Comparison of ENCODE assay signal across 8 cellular contexts in the genomic region with DNA sequence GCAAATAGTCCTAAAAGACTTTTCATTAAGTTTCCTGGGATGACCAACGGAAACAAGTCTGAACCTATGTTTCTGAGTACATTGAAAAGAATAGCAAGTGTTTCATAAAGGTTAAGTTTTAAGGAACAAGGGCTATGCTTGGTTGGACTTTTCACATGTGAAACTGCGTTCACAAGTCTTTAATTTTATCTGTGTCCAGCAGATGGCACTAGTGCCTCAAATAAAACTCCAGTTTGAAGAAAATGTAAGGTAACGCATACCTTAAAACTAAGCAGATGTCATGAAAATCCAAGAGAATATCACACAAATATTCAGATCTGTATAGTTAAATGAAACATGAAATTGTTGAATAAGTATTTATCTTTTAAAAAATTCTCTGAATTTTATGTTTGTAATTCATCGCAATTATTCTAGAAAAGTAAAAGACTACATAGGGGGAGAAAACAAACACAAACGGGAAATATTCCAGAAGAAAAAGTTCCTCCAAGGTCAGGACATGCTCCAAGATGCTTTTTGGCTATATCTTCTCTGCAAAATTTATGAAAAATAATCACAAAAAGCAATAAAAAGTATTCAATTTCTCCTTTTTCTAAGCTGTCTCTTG.
DNase-seq lines count a peak whose midpoint lies in the region; ATAC-seq and TF ChIP-seq lines count a peak whose summit lies in the region.

No MANE protein-coding gene starts in this region.

- no peak for ATAC-seq in CD4-positive, CD25-positive, alpha-beta regulatory T cell (ENCODE audit: low read depth in 2 of 2)
- peak; percentile 70 for ATAC-seq in HG02973 (IDR thresholded peaks at IDR 0.05; ENCODE audit: unreplicated experiment)

- no peaks in the 10 kb centered on the region for H3K36me3 Mint-ChIP-seq in CD4-positive, CD25-positive, alpha-beta regulatory T cell

- no peak overlapping the region for H3K4me3 Mint-ChIP-seq in CD4-positive, CD25-positive, alpha-beta regulatory T cell

- intact Hi-C loops in stomach (cut with DNase I; ENCODE audit: low total_unique reads), result loop anchor here (5.0 kb wide), 2 partner anchors 941 to 1096 kb away; no protein-coding TSS in a partner anchor

- H3K27ac ChIP-seq in CD4-positive, CD25-positive, alpha-beta regulatory T cell (ENCODE audit: insufficient read depth, low read length, poor library complexity, severe bottlenecking), result no peak overlapping the region
- no peak overlapping the region for H3K27ac ChIP-seq in stomach

- no peak for TF ChIP-seq EP300 in stomach (IDR thresholded peaks at IDR 0.05)

- no peak overlapping the region for H3K27ac Mint-ChIP-seq in CD4-positive, CD25-positive, alpha-beta regulatory T cell

- TF ChIP-seq CTCF in GM12874 (IDR thresholded peaks at IDR 0.05; ENCODE audit: insufficient read depth, low read depth, low read length), result peak; percentile 31; the same call in 1 of the 2 replicates
- peak in 5 of 7 experiments; percentile 32 to 63 (median 51) for TF ChIP-seq CTCF in stomach (IDR thresholded peaks at IDR 0.05)

- no peaks in the 10 kb centered on the region for H3K36me3 ChIP-seq in CD4-positive, CD25-positive, alpha-beta regulatory T cell (ENCODE audit: control insufficient read depth, insufficient read depth, low read length)
- H3K36me3 ChIP-seq in adipocyte (ENCODE audit: control insufficient read depth, insufficient read depth, low read length, severe bottlenecking), result no peaks in the 10 kb centered on the region
- H3K36me3 ChIP-seq in stomach, result no peaks in the 10 kb centered on the region

- no peak for TF ChIP-seq POLR2A in stomach (IDR thresholded peaks at IDR 0.05)

- peak overlapping the region; percentile 27 for H3K9ac ChIP-seq in adipocyte (ENCODE audit: low read length)

- no peak overlapping the region for H3K4me3 ChIP-seq in CD4-positive, CD25-positive, alpha-beta regulatory T cell (ENCODE audit: low read depth, low read length)
- no peak overlapping the region for H3K4me3 ChIP-seq in adipocyte (ENCODE audit: low read length)
- no peak overlapping the region for H3K4me3 ChIP-seq in stomach

- DNase-seq in CD4-positive, CD25-positive, alpha-beta regulatory T cell, result peak in 2 of 3 donors; percentile 47 to 82
- DNase-seq in NCI-H2171 treated with DMSO at 0.1 percent for 48 hours (lab: John Stamatoyannopoulos, UW), result peak; percentile 5
- DNase-seq in adipocyte (ENCODE audit: low read depth), result peak; percentile 87
- peak; percentile 15 for DNase-seq in iPS-NIHi7 (ENCODE audit: extremely low spot score)
- DNase-seq in stomach, result no peak
- no peak for DNase-seq in activated effector memory CD4-positive, alpha-beta T cell treated with Interleukin-2 at 50 U/mL for 16 hours

- no peaks in the 10 kb centered on the region for H3K9me3 ChIP-seq in CD4-positive, CD25-positive, alpha-beta regulatory T cell (ENCODE audit: control insufficient read depth in 2 of 2, low read length in 2 of 2)
- H3K9me3 ChIP-seq in adipocyte (ENCODE audit: control insufficient read depth, low read length) (no peaks in the 10 kb centered on the region), stomach (no peaks in the 10 kb centered on the region)

- no peaks in the 10 kb centered on the region for H3K4me1 ChIP-seq in CD4-positive, CD25-positive, alpha-beta regulatory T cell (ENCODE audit: control insufficient read depth, insufficient read depth, low read length, poor library complexity, severe bottlenecking)
- H3K4me1 ChIP-seq in adipocyte (ENCODE audit: control insufficient read depth, insufficient read depth, low read length) (peaks cover 9% of the 10 kb centered on the region), stomach (no peaks in the 10 kb centered on the region)

- H3K4me1 Mint-ChIP-seq in CD4-positive, CD25-positive, alpha-beta regulatory T cell, result no peaks in the 10 kb centered on the region

- H3K9me3 Mint-ChIP-seq in CD4-positive, CD25-positive, alpha-beta regulatory T cell, result no peaks in the 10 kb centered on the region

- peaks cover 4% of the 10 kb centered on the region for H3K27me3 ChIP-seq in CD4-positive, CD25-positive, alpha-beta regulatory T cell (ENCODE audit: control insufficient read depth, insufficient read depth, low read length)
- H3K27me3 ChIP-seq in adipocyte (replicated peaks; ENCODE audit: control insufficient read depth, insufficient read depth, low read length), result no peaks in the 10 kb centered on the region
- H3K27me3 ChIP-seq in stomach, result no peaks in the 10 kb centered on the region

- 21 to 29% (median 27%) methylated on average over 5 of the region's 5 CpGs for WGBS in stomach, 5 donors

- H3K27me3 Mint-ChIP-seq in CD4-positive, CD25-positive, alpha-beta regulatory T cell, result peaks cover 6% of the 10 kb centered on the region

Comparison
In these comparisons a context has a peak if more than half of its experiments do, and no peak if none do; other contexts are left out.
1. DNase-seq: peak in CD4-positive, CD25-positive, alpha-beta regulatory T cell (2 of 3), NCI-H2171 treated with DMSO at 0.1 percent for 48 hours (single experiment), adipocyte (single experiment) and iPS-NIHi7 (single experiment); none in stomach (single experiment) and activated effector memory CD4-positive, alpha-beta T cell treated with Interleukin-2 at 50 U/mL for 16 hours (single experiment).